ENCODE assay signal across 14 cellular contexts in genomic region chr1:89309828-89310227, GRCh38. TPM values are rescaled to one million over a fixed set of nuclear protein-coding genes. Genes with fewer than 3 reads are reported as not detected.
A peak's percentile ranks its signal among the peaks of the same experiment; 100 is the strongest.
DNase-seq lines count a peak whose midpoint lies in the region; ATAC-seq, FAIRE-seq and TF ChIP-seq lines count a peak whose summit lies in the region.
"Had no signal": no experiment of that assay in that cellular context is flagged by ENCODE, and none has a peak within 500 bp of the region (broad histone marks: within the 10 kb centered on the region; RNA-seq: fewer than 3 reads in every experiment).

No MANE protein-coding gene starts in this region.

- peak overlapping the region; percentile 86 for H3K27ac Mint-ChIP-seq in activated naive CD4-positive, alpha-beta T cell treated with anti-CD3 and anti-CD28 coated beads for 36 hours
- peak overlapping the region; percentile 85 for H3K27ac Mint-ChIP-seq in activated CD4-positive, alpha-beta memory T cell treated with anti-CD3 and anti-CD28 coated beads for 36 hours

- 59 to 81% (median 65%) methylated on average over 1 of the region's 1 CpG for WGBS in stomach, 5 donors

- H3K27me3 Mint-ChIP-seq in activated naive CD4-positive, alpha-beta T cell treated with anti-CD3 and anti-CD28 coated beads for 36 hours (ENCODE audit: low read depth), result no peaks in the 10 kb centered on the region
- no peaks in the 10 kb centered on the region for H3K27me3 Mint-ChIP-seq in activated CD4-positive, alpha-beta memory T cell treated with anti-CD3 and anti-CD28 coated beads for 36 hours

- H3K36me3 Mint-ChIP-seq in activated naive CD4-positive, alpha-beta T cell treated with anti-CD3 and anti-CD28 coated beads for 36 hours (ENCODE audit: low read depth), result peaks cover 8% of the 10 kb centered on the region
- peaks cover 8% of the 10 kb centered on the region for H3K36me3 Mint-ChIP-seq in activated CD4-positive, alpha-beta memory T cell treated with anti-CD3 and anti-CD28 coated beads for 36 hours

- peaks cover 11 to 20% of the 10 kb centered on the region in 2 donors for H3K4me1 ChIP-seq in kidney (ENCODE audit: control insufficient read depth in 1 of 2, insufficient read depth in 1 of 2, low read depth in 1 of 2, low read length in 2 of 2)
- H3K4me1 ChIP-seq in stomach, result peaks cover 14 to 33% (median 19%) of the 10 kb centered on the region in 4 donors

- POLR2A ChIA-PET in activated CD4-positive, alpha-beta memory T cell treated with anti-CD3 and anti-CD28 coated beads for 36 hours (lab: Charles Lee), result interaction anchor here (0.7 to 3.0 kb wide), 6 partner anchors 10 to 154 kb away, joined by 3 to 18 read pairs (median 4); partner anchors contain the start of gene GBP4

- peaks cover 5% of the 10 kb centered on the region for H3K9me3 Mint-ChIP-seq in activated naive CD4-positive, alpha-beta T cell treated with anti-CD3 and anti-CD28 coated beads for 36 hours
- peaks cover 5% of the 10 kb centered on the region for H3K9me3 Mint-ChIP-seq in activated CD4-positive, alpha-beta memory T cell treated with anti-CD3 and anti-CD28 coated beads for 36 hours

- no peak overlapping the region for H3K4me3 ChIP-seq in kidney (ENCODE audit: low read length in 2 of 2)
- H3K4me3 ChIP-seq in stomach, result no peak overlapping the region
- H3K4me3 ChIP-seq: Peyer's patch had no signal

- H3K36me3 ChIP-seq in kidney (ENCODE audit: control insufficient read depth in 1 of 2, insufficient read depth in 2 of 2, low read length in 2 of 2), result no peaks in the 10 kb centered on the region
- no peaks in the 10 kb centered on the region for H3K36me3 ChIP-seq in stomach
- H3K36me3 ChIP-seq: Peyer's patch had no signal

- peaks cover 0 to 4% of the 10 kb centered on the region in 2 donors for H3K9me3 ChIP-seq in kidney (ENCODE audit: control insufficient read depth in 1 of 2, low read length in 2 of 2)
- H3K9me3 ChIP-seq in stomach, result no peaks in the 10 kb centered on the region
- H3K9me3 ChIP-seq: Peyer's patch had no signal

- no peak overlapping the region for H3K4me3 Mint-ChIP-seq in activated naive CD4-positive, alpha-beta T cell treated with anti-CD3 and anti-CD28 coated beads for 36 hours
- no peak overlapping the region for H3K4me3 Mint-ChIP-seq in activated CD4-positive, alpha-beta memory T cell treated with anti-CD3 and anti-CD28 coated beads for 36 hours

- no peak for ATAC-seq in GM21423 (IDR thresholded peaks at IDR 0.05; ENCODE audit: unreplicated experiment)

- intact Hi-C loops in activated naive CD4-positive, alpha-beta T cell treated with anti-CD3 and anti-CD28 coated beads for 36 hours (cut with micrococcal nuclease), result loop anchor here (1.0 to 5.0 kb wide), 7 partner anchors 11 to 184 kb away; partner anchors contain the start of gene GBP2
- intact Hi-C loops in activated CD4-positive, alpha-beta memory T cell treated with anti-CD3 and anti-CD28 coated beads for 36 hours (cut with micrococcal nuclease), result loop anchor here (1.0 to 10.0 kb wide), 5 partner anchors 10 to 1705 kb away; no protein-coding TSS in a partner anchor
- intact Hi-C loops in kidney (cut with DNase I), result no loop called here
- intact Hi-C loops in stomach (cut with DNase I; ENCODE audit: low total_unique reads), result no loop called here

- CTCF ChIA-PET in activated naive CD4-positive, alpha-beta T cell treated with anti-CD3 and anti-CD28 coated beads for 36 hours (lab: Charles Lee), result interaction anchor here (0.7 to 3.1 kb wide), 4 partner anchors 8 to 49 kb away, joined by 3 to 12 read pairs (median 5); partner anchors contain the start of gene GBP5
- CTCF ChIA-PET in activated CD4-positive, alpha-beta memory T cell treated with anti-CD3 and anti-CD28 coated beads for 36 hours (lab: Charles Lee), result interaction anchor here (0.8 to 2.3 kb wide), 7 partner anchors 8 to 183 kb away, joined by 3 to 11 read pairs (median 4); no protein-coding TSS in a partner anchor

- H3K4me1 Mint-ChIP-seq in activated naive CD4-positive, alpha-beta T cell treated with anti-CD3 and anti-CD28 coated beads for 36 hours (ENCODE audit: low read depth), result peaks cover 51% of the 10 kb centered on the region
- H3K4me1 Mint-ChIP-seq in activated CD4-positive, alpha-beta memory T cell treated with anti-CD3 and anti-CD28 coated beads for 36 hours (ENCODE audit: low read depth), result peaks cover 50% of the 10 kb centered on the region

- TF ChIP-seq EP300 in stomach (IDR thresholded peaks at IDR 0.05), result no peak

- TF ChIP-seq POLR2A in stomach (IDR thresholded peaks at IDR 0.05), result no peak

- H3K27me3 ChIP-seq in stomach, result no peaks in the 10 kb centered on the region
- H3K27me3 ChIP-seq: Peyer's patch had no signal

- H3K9ac ChIP-seq in kidney (ENCODE audit: low read length in 2 of 2), result no peak overlapping the region

- H3K27ac ChIP-seq in kidney (ENCODE audit: low read depth in 2 of 2, low read length in 2 of 2) (peak overlapping the region; percentile 14 to 33), stomach (peak overlapping the region in 4 of 5 donors; percentile 22 to 82 (median 68))

- FAIRE-seq in kidney (lab: Jason Lieb, UNC), result no peak

- TF ChIP-seq CTCF in kidney (IDR thresholded peaks at IDR 0.05; ENCODE audit: borderline replicate concordance, extremely low read depth, insufficient read depth) (no peak), stomach (IDR thresholded peaks at IDR 0.05) (no peak)

- no peak for DNase-seq in activated naive CD4-positive, alpha-beta T cell treated with anti-CD3 and anti-CD28 coated beads for 36 hours
- no peak for DNase-seq in activated naive CD4-positive, alpha-beta T cell treated with anti-CD3 and anti-CD28 coated beads, Interleukin-2, amount 50 U/mL, for 16 hours
- no peak for DNase-seq in activated CD4-positive, alpha-beta memory T cell treated with anti-CD3 and anti-CD28 coated beads for 36 hours
- no peak for DNase-seq in kidney
- DNase-seq in stomach, result no peak
- no peak for DNase-seq in HK-2 (ENCODE audit: unreplicated experiment)
- no peak for DNase-seq in glomerular visceral epithelial cell (ENCODE audit: extremely low spot score)
- DNase-seq: activated gamma-delta T cell, NCI-H345, Peyer's patch had no signal

RNA-seq across cellular contexts. Expression of gene GBP5, which starts 37.2 kb away (rescaled TPM):
- 10 to 100 TPM; 84.3 to 85.5 TPM for total RNA-seq in activated naive CD4-positive, alpha-beta T cell treated with anti-CD3 and anti-CD28 coated beads for 36 hours
- 10 to 100 TPM; 95.1 to 95.7 TPM for total RNA-seq in activated CD4-positive, alpha-beta memory T cell treated with anti-CD3 and anti-CD28 coated beads for 36 hours
- total RNA-seq in kidney, result 7.3 TPM
- polyA plus RNA-seq in kidney (ENCODE audit: insufficient read depth, low read depth, low replicate concordance), result 0.52 TPM
- total RNA-seq in stomach, result 10 to 100 TPM in 2 of 5 donors, 1 to 10 TPM in 1, not detected in 2; 1.3 to 28.6 (median 13.5) TPM
- 1 to 10 TPM in 2 of 3 donors, under 1 TPM in 1; 0.75 to 3.7 (median 1.1) TPM for polyA plus RNA-seq in stomach

RNA-seq across cellular contexts. Expression of gene GBP6, which starts 54.0 kb away (rescaled TPM):
- total RNA-seq in activated naive CD4-positive, alpha-beta T cell treated with anti-CD3 and anti-CD28 coated beads for 36 hours, result under 1 TPM in 1 of 2 experiments, not detected in 1; 0.07 TPM
- under 1 TPM; 0.73 to 0.81 TPM for total RNA-seq in activated CD4-positive, alpha-beta memory T cell treated with anti-CD3 and anti-CD28 coated beads for 36 hours
- not detected for total RNA-seq in kidney
- polyA plus RNA-seq in kidney (ENCODE audit: insufficient read depth, low read depth, low replicate concordance), result not detected
- total RNA-seq in stomach, result 1 to 10 TPM in 1 of 5 donors, not detected in 4; 1.1 TPM
- polyA plus RNA-seq in stomach, result 10 to 100 TPM in 1 of 3 donors, under 1 TPM in 1, not detected in 1; 0.46 to 50.8 TPM
- total RNA-seq: left lobe of liver, Peyer's patch, pulmonary artery endothelial cell had no signal
- polyA plus RNA-seq: urinary bladder had no signal

Comparison
In these comparisons a context has a peak if more than half of its experiments do, and no peak if none do; other contexts are left out.
1. intact Hi-C loops: an anchor here in activated naive CD4-positive, alpha-beta T cell treated with anti-CD3 and anti-CD28 coated beads for 36 hours (1.0 to 5.0 kb wide) and activated CD4-positive, alpha-beta memory T cell treated with anti-CD3 and anti-CD28 coated beads for 36 hours (1.0 to 10.0 kb wide); none called in kidney and stomach.